ENCODE assay signal across 8 cellular contexts in the genomic region with DNA sequence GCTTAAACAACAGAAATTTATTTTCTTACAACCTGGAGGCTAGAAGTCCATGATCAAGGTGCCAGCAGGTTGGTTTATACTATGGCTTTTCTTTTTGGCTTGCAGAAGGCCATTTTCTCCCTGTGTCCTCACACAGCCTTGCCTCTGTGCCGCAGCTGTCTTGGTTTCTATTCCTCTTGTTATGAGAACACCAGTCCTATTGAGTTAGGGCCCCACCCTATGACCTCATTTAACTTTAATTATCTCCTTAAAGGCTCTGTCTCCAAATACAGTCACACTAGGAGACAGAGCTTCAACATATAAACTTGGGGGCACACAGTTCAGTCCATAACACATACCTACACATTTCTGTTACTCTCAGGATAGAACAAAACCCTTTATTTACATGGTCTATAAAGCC.
DNase-seq lines count a peak whose midpoint lies in the region; ATAC-seq and TF ChIP-seq lines count a peak whose summit lies in the region.

No MANE protein-coding gene starts in this region.

- no peaks in the 10 kb centered on the region for H3K9me3 ChIP-seq in OCI-LY3 (ENCODE audit: insufficient read depth, low read length)
- H3K9me3 ChIP-seq in muscle layer of duodenum (ENCODE audit: control insufficient read depth in 1 of 2, low read length in 2 of 2) = no peaks in the 10 kb centered on the region

- no peak for DNase-seq in NCI-H2227 treated with DMSO at 0.1 percent for 48 hours (lab: John Stamatoyannopoulos, UW)
- no peak for DNase-seq in activated effector memory CD4-positive, alpha-beta T cell treated with Interleukin-2 at 50 U/mL for 16 hours
- no peak for DNase-seq in AG08396 (ENCODE audit: low spot score)
- no peak for DNase-seq in iPS-NIHi11 (ENCODE audit: low spot score)

- H3K9ac ChIP-seq in OCI-LY3 (ENCODE audit: low read length) = no peak overlapping the region; the same call in 1 of the 2 replicates

- peak overlapping the region; percentile 52 for H3K4me2 ChIP-seq in OCI-LY3 (ENCODE audit: low read length)

- H3K27ac ChIP-seq in OCI-LY3 (ENCODE audit: low read length) (no peak overlapping the region), muscle layer of duodenum (ENCODE audit: low read length) (peak overlapping the region; percentile 25)

- no peaks in the 10 kb centered on the region for H3K79me2 ChIP-seq in OCI-LY3 (ENCODE audit: low read length)

- no peak for TF ChIP-seq CTCF in OCI-LY3 (IDR thresholded peaks at IDR 0.05; ENCODE audit: low read depth, low read length)

- ATAC-seq in GM18868 (IDR thresholded peaks at IDR 0.05; ENCODE audit: unreplicated experiment) (peak; percentile 68), HG02759 (IDR thresholded peaks at IDR 0.05; ENCODE audit: unreplicated experiment) (peak; percentile 59)

- H4K20me1 ChIP-seq in OCI-LY3 (ENCODE audit: insufficient read depth, low read length) = no peaks in the 10 kb centered on the region

- peak overlapping the region; percentile 22; the same call in 1 of the 2 replicates for H2AFZ ChIP-seq in OCI-LY3 (ENCODE audit: low read depth, low read length)

- H3K4me1 ChIP-seq in OCI-LY3 (ENCODE audit: low read length) (peaks cover 29% of the 10 kb centered on the region), muscle layer of duodenum (ENCODE audit: control insufficient read depth in 1 of 2, insufficient read depth in 2 of 2, low read length in 2 of 2) (peaks cover 5% of the 10 kb centered on the region in 2 donors)

- peak overlapping the region; percentile 16; the same call in 1 of the 2 replicates for H3K4me3 ChIP-seq in OCI-LY3 (ENCODE audit: low read length)
- H3K4me3 ChIP-seq in muscle layer of duodenum (ENCODE audit: low read depth in 1 of 2, low read length in 2 of 2) = no peak overlapping the region

- H3K36me3 ChIP-seq in OCI-LY3 (replicated peaks; ENCODE audit: low read depth, low read length) = no peaks in the 10 kb centered on the region
- no peaks in the 10 kb centered on the region for H3K36me3 ChIP-seq in muscle layer of duodenum (ENCODE audit: control insufficient read depth in 1 of 2, insufficient read depth in 2 of 2, low read length in 2 of 2)

- no peaks in the 10 kb centered on the region for H3K27me3 ChIP-seq in OCI-LY3 (ENCODE audit: low read depth, low read length)
- no peaks in the 10 kb centered on the region for H3K27me3 ChIP-seq in muscle layer of duodenum (ENCODE audit: low read depth, low read length)
